18 cellular contexts compared by ENCODE assay signal in the genomic region with DNA sequence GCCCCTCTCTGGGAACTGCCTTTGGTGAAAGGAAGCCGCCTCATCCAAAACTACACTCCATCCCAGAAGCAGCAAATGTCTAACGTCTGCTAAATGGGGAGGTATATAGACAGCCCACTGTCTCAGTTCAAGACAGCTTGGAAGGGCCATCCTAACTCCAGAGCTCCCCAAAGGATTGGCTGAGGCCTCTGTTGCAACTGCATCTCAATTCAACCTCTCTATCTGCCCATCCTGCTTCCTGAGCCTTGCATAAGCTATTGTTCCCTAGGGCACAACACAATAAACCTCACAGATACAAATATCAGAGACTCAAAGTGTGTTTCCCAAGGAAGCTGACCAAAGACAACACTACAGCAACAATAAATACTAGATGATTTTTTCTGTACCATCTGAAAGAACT.
DNase-seq lines count a peak whose midpoint lies in the region; TF ChIP-seq lines count a peak whose summit lies in the region.
"Had no signal": no experiment of that assay in that cellular context is flagged by ENCODE, and none has a peak within 500 bp of the region (broad histone marks: within the 10 kb centered on the region; RNA-seq: fewer than 3 reads in every experiment).

No MANE protein-coding gene starts in this region.

- CTCF ChIA-PET in A673 (lab: Charles Lee), result no interaction called here

- H3K27ac Mint-ChIP-seq in endothelial cell (ENCODE audit: unreplicated experiment), result peak overlapping the region; percentile 85
- H3K27ac Mint-ChIP-seq in CD14-positive monocyte, result no peak overlapping the region
- H3K27ac Mint-ChIP-seq: CD4-positive, alpha-beta T cell; HFFc6 had no signal

- no peaks in the 10 kb centered on the region for H3K9me3 ChIP-seq in A673 (ENCODE audit: low read depth, low read length, poor library complexity, severe bottlenecking)
- H3K9me3 ChIP-seq: BE2C, Caco-2 had no signal

- H3K9me3 Mint-ChIP-seq in endothelial cell (ENCODE audit: unreplicated experiment) (no peaks in the 10 kb centered on the region), CD14-positive monocyte (peaks cover 0 to 4% (median 0%) of the 10 kb centered on the region in 7 donors)
- H3K9me3 Mint-ChIP-seq: CD4-positive, alpha-beta T cell had no signal

- H3K27me3 Mint-ChIP-seq in endothelial cell (ENCODE audit: unreplicated experiment), result no peaks in the 10 kb centered on the region
- H3K27me3 Mint-ChIP-seq in CD14-positive monocyte (ENCODE audit: low read depth in 3 of 3), result peaks cover 0 to 3% (median 0%) of the 10 kb centered on the region in 3 donors
- H3K27me3 Mint-ChIP-seq: CD4-positive, alpha-beta T cell had no signal

- intact Hi-C loops in A673 (cut with micrococcal nuclease; ENCODE audit: unreplicated experiment) (no loop called here), CD14-positive monocyte (cut with micrococcal nuclease) (no loop called here)

- POLR2A ChIA-PET in A673 (lab: Charles Lee; ENCODE audit: low non-redundant PET), result interaction anchor here (0.6 kb wide), 1 partner anchor 348 kb away, joined by 4 read pairs; no protein-coding TSS in a partner anchor

- H3K4me3 Mint-ChIP-seq in endothelial cell (ENCODE audit: unreplicated experiment) (no peak overlapping the region), CD14-positive monocyte (no peak overlapping the region)
- H3K4me3 Mint-ChIP-seq: CD4-positive, alpha-beta T cell; HFFc6 had no signal

- peak overlapping the region; percentile 18 for H3K27ac ChIP-seq in A673 (ENCODE audit: low read depth, low read length, poor library complexity, severe bottlenecking)
- H3K27ac ChIP-seq: GM23248, HL-60 had no signal

- H3K27me3 ChIP-seq in A673 (replicated peaks; ENCODE audit: insufficient read depth, low read depth, low read length, poor library complexity), result no peaks in the 10 kb centered on the region
- H3K27me3 ChIP-seq: BE2C had no signal

- H3K4me3 ChIP-seq in A673 (ENCODE audit: low read depth, low read length, poor library complexity, severe bottlenecking), result no peak overlapping the region
- H3K4me3 ChIP-seq: GM23248 had no signal

- peaks cover 39% of the 10 kb centered on the region for H3K4me1 ChIP-seq in A673 (ENCODE audit: insufficient read depth, low read length, poor library complexity, severe bottlenecking)
- H3K4me1 ChIP-seq: BE2C, Caco-2 had no signal

- H3K36me3 Mint-ChIP-seq in endothelial cell (ENCODE audit: low read depth, unreplicated experiment) (no peaks in the 10 kb centered on the region), CD14-positive monocyte (no peaks in the 10 kb centered on the region)

- DNase-seq in A673 (ENCODE audit: low spot score), result no peak
- peak; percentile 11 for DNase-seq in NCI-H69 (lab: John Stamatoyannopoulos, UW)
- DNase-seq in endothelial cell (ENCODE audit: low spot score), result no peak
- peak; percentile 2 for DNase-seq in iris pigment epithelial cell (ENCODE audit: low read depth)
- no peak for DNase-seq in DMS53 treated with DMSO at 0.1 percent for 48 hours (lab: John Stamatoyannopoulos, UW; ENCODE audit: unreplicated experiment)
- DNase-seq in CD14-positive monocyte (ENCODE audit: low spot score), result no peak
- DNase-seq in T-helper 9 cell, result no peak
- DNase-seq: 8988T; ACHN; BE2C; C1 segment of cervical spinal cord; Caco-2; CD4-positive, alpha-beta T cell; DMS79; GDM1; GM23248; HFFc6 had no signal

- BruUV-seq in A673 (replicated peaks; lab: Mats Ljungman, UMichigan), result no TSS peak

- no peaks in the 10 kb centered on the region for H3K36me3 ChIP-seq in A673 (ENCODE audit: insufficient read depth, low read length, poor library complexity, severe bottlenecking)
- H3K36me3 ChIP-seq: BE2C had no signal

- no peak for TF ChIP-seq CTCF in A673 (conservative IDR thresholded peaks at IDR 0.05; ENCODE audit: low read depth, low read length)
- TF ChIP-seq CTCF in endothelial cell (IDR thresholded peaks at IDR 0.05; ENCODE audit: unreplicated experiment), result no peak
- no peak for TF ChIP-seq CTCF in CD14-positive monocyte (IDR thresholded peaks at IDR 0.05)

- H3K4me1 Mint-ChIP-seq in endothelial cell (ENCODE audit: unreplicated experiment) (peaks cover 43% of the 10 kb centered on the region), CD14-positive monocyte (no peaks in the 10 kb centered on the region)

Comparison
In these comparisons a context has a peak if more than half of its experiments do, and no peak if none do; other contexts are left out.
1. DNase-seq: peak in NCI-H69 (single experiment) and iris pigment epithelial cell (single experiment); none in A673 (single experiment), endothelial cell (single experiment), DMS53 treated with DMSO at 0.1 percent for 48 hours (single experiment), CD14-positive monocyte (single experiment) and T-helper 9 cell (single experiment).